Comparison of ENCODE assay signal across 11 cellular contexts in genomic region chr2:61210332-61210981, GRCh38. TPM values are rescaled to one million over a fixed set of nuclear protein-coding genes. Genes with fewer than 3 reads are reported as not detected.
DNase-seq lines count a peak whose midpoint lies in the region; ATAC-seq, FAIRE-seq and TF ChIP-seq lines count a peak whose summit lies in the region.
"Had no signal": no experiment of that assay in that cellular context is flagged by ENCODE, and none has a peak within 500 bp of the region (broad histone marks: within the 10 kb centered on the region; RNA-seq: fewer than 3 reads in every experiment).

No MANE protein-coding gene starts in this region.

- H2AFZ ChIP-seq in HepG2 (ENCODE audit: low read length) (no peak overlapping the region), neural progenitor cell (replicated peaks) (no peak overlapping the region)

- TF ChIP-seq EP300 in HepG2 (IDR thresholded peaks at IDR 0.05; ENCODE audit: low read depth in 2 of 2, low read length in 2 of 2) (no peak), HepG2 (CRISPR knock-in tag; IDR thresholded peaks at IDR 0.05; ENCODE audit: borderline replicate concordance) (no peak)

- no peaks in the 10 kb centered on the region for H3K4me1 Mint-ChIP-seq in neural progenitor cell
- H3K4me1 Mint-ChIP-seq: CD4-positive, alpha-beta memory T cell had no signal

- BruUV-seq in HepG2 (replicated peaks; lab: Mats Ljungman, UMichigan) = no TSS peak

- POLR2A ChIA-PET in AG04450 (lab: Yijun Ruan, JAX) = interaction anchor here (1.2 to 1.3 kb wide), 2 partner anchors 10 to 33 kb away, joined by 3 read pairs; no protein-coding TSS in a partner anchor
- POLR2A ChIA-PET in HepG2 (lab: Yijun Ruan, JAX) = interaction anchor here (1.5 kb wide), 1 partner anchor 33 kb away, joined by 7 read pairs; no protein-coding TSS in a partner anchor

- H3K27ac ChIP-seq in AG04450 (ENCODE audit: low read depth, low read length) (no peak overlapping the region), body of pancreas (no peak overlapping the region), HepG2 (ENCODE audit: extremely low read length, insufficient read depth, low read length) (no peak overlapping the region), neural progenitor cell (no peak overlapping the region)

- DNase-seq in AG04450 (ENCODE audit: low read depth, low spot score) = peak; percentile 23
- DNase-seq in HT1080 (ENCODE audit: low read depth) = peak; percentile 65
- no peak for DNase-seq in body of pancreas
- peak; percentile 34 for DNase-seq in HepG2 (ENCODE audit: low spot score)
- DNase-seq in stimulated activated CD4-positive, alpha-beta T cell treated with anti-CD3 and anti-CD28 coated beads, Interleukin-12 subunit alpha, Interleukin-12 subunit beta, amount 100 ng/mL, for 4 hours = no peak
- no peak for DNase-seq in neural progenitor cell (ENCODE audit: low spot score)
- DNase-seq in stimulated activated CD4-positive, alpha-beta T cell treated with anti-CD3 and anti-CD28 coated beads, Interleukin-4, amount 100 ng/mL, for 4 hours = no peak
- DNase-seq: CD4-positive, alpha-beta memory T cell; MG63 had no signal

- TF ChIP-seq POLR2A in body of pancreas (IDR thresholded peaks at IDR 0.05) (no peak), HepG2 (IDR thresholded peaks at IDR 0.05; ENCODE audit: insufficient read depth in 1 of 2, low read depth in 2 of 2, low read length in 2 of 2) (no peak)

- in situ Hi-C loops in HepG2 (cut with HindIII; ENCODE audit: extremely low pct_ligation_motif_present, low pct_unique_long_range_greater_than_20kb) = no loop called here

- no peaks in the 10 kb centered on the region for H3K79me2 ChIP-seq in HepG2 (ENCODE audit: insufficient read depth, low read length)
- no peaks in the 10 kb centered on the region for H3K79me2 ChIP-seq in neural progenitor cell (ENCODE audit: low read depth)

- H3K4me1 ChIP-seq in body of pancreas (peaks cover 9% of the 10 kb centered on the region), HepG2 (ENCODE audit: insufficient read depth, low read length) (no peaks in the 10 kb centered on the region), neural progenitor cell (peaks cover 10% of the 10 kb centered on the region)

- H3K36me3 ChIP-seq in body of pancreas (replicated peaks in 1 of 2; ENCODE audit: insufficient read depth in 1 of 2, low read depth in 2 of 2) (peaks cover 4 to 14% of the 10 kb centered on the region in 2 donors), HepG2 (replicated peaks in 1 of 2; ENCODE audit: control insufficient read depth in 1 of 2, insufficient read depth in 2 of 2, low read length in 2 of 2) (peaks cover 31 to 76% of the 10 kb centered on the region in 2 experiments), neural progenitor cell (peaks cover 18% of the 10 kb centered on the region)

- TF ChIP-seq CTCF in AG04450 (IDR thresholded peaks at IDR 0.05; ENCODE audit: low read depth, low read length) (no peak), body of pancreas (IDR thresholded peaks at IDR 0.05) (no peak), HepG2 (CRISPR knock-in tag; IDR thresholded peaks at IDR 0.05) (no peak), neural progenitor cell (IDR thresholded peaks at IDR 0.05) (no peak)

- WGBS in body of pancreas, 2 donors = 89 to 90% methylated on average over 5 of the region's 5 CpGs
- WGBS in HepG2 (ENCODE audit: low lambda C conversion rate) = 95% methylated on average over 5 of the region's 5 CpGs

- no peaks in the 10 kb centered on the region for H3K27me3 ChIP-seq in AG04450 (ENCODE audit: control insufficient read depth, insufficient read depth, low read length)
- H3K27me3 ChIP-seq in body of pancreas = no peaks in the 10 kb centered on the region
- no peaks in the 10 kb centered on the region for H3K27me3 ChIP-seq in HepG2 (ENCODE audit: control insufficient read depth in 1 of 2, insufficient read depth in 2 of 2, low read length in 2 of 2)
- no peaks in the 10 kb centered on the region for H3K27me3 ChIP-seq in neural progenitor cell
- H3K27me3 ChIP-seq: MG63 had no signal

- TF ChIP-seq RAD21 in HepG2 (CRISPR knock-in tag; IDR thresholded peaks at IDR 0.05) = no peak

- H3K27me3 Mint-ChIP-seq in neural progenitor cell (ENCODE audit: insufficient read depth, low read depth) = no peaks in the 10 kb centered on the region
- H3K27me3 Mint-ChIP-seq: CD4-positive, alpha-beta memory T cell had no signal

- no peak overlapping the region for H3K27ac Mint-ChIP-seq in neural progenitor cell

- H3K9ac ChIP-seq in HepG2 (ENCODE audit: insufficient read depth, low read depth, low read length) = no peak overlapping the region
- H3K9ac ChIP-seq in neural progenitor cell = no peak overlapping the region

- CTCF ChIA-PET in AG04450 (lab: Charles Lee) (interaction anchor here (0.6 kb wide), 1 partner anchor 67 kb away, joined by 6 read pairs; no protein-coding TSS in a partner anchor), HepG2 (lab: Yijun Ruan, JAX; ENCODE audit: low intra/inter-chr PET ratio, low total read pairs) (no interaction called here)

- no peaks in the 10 kb centered on the region for H3F3A ChIP-seq in neural progenitor cell (ENCODE audit: low read depth)

- no peaks in the 10 kb centered on the region for H4K20me1 ChIP-seq in HepG2 (ENCODE audit: insufficient read depth, low read length)
- no peaks in the 10 kb centered on the region for H4K20me1 ChIP-seq in neural progenitor cell (ENCODE audit: low read depth)

- ATAC-seq in body of pancreas = peak; percentile 75
- ATAC-seq in HepG2 = peak; percentile 54; the same call in 2 of the 3 replicates
- no peak for ATAC-seq in GM18519 (IDR thresholded peaks at IDR 0.05; ENCODE audit: low FRiP score, unreplicated experiment)

- H3K4me2 ChIP-seq in HepG2 (ENCODE audit: low read depth, low read length) (no peak overlapping the region), neural progenitor cell (no peak overlapping the region)

- intact Hi-C loops in body of pancreas (cut with DNase I) = no loop called here
- intact Hi-C loops in HepG2 (cut with micrococcal nuclease; ENCODE audit: unreplicated experiment) = no loop called here

- H3K9me3 ChIP-seq in AG04450 (ENCODE audit: control insufficient read depth, insufficient read depth, low read length) (no peaks in the 10 kb centered on the region), body of pancreas (no peaks in the 10 kb centered on the region), HepG2 (ENCODE audit: low read length) (no peaks in the 10 kb centered on the region), neural progenitor cell (ENCODE audit: low read depth) (no peaks in the 10 kb centered on the region)
- H3K9me3 ChIP-seq: MG63 had no signal

- H3K36me3 Mint-ChIP-seq in neural progenitor cell = peaks cover 11% of the 10 kb centered on the region

- no peak overlapping the region for H3K4me3 Mint-ChIP-seq in neural progenitor cell
- H3K4me3 Mint-ChIP-seq: CD4-positive, alpha-beta memory T cell had no signal

- H3K4me3 ChIP-seq in AG04450 (ENCODE audit: low read depth, low read length) = no peak overlapping the region
- no peak overlapping the region for H3K4me3 ChIP-seq in body of pancreas
- H3K4me3 ChIP-seq in HepG2 (replicated peaks in 1 of 3; ENCODE audit: insufficient read depth in 1 of 3, low read depth in 2 of 3, low read length in 3 of 3) = no peak overlapping the region
- H3K4me3 ChIP-seq in neural progenitor cell = no peak overlapping the region
- H3K4me3 ChIP-seq: MG63 had no signal

- no peak for FAIRE-seq in HepG2 (lab: Jason Lieb, UNC)
- FAIRE-seq: GM12892 had no signal

- no peaks in the 10 kb centered on the region for H3K9me3 Mint-ChIP-seq in neural progenitor cell

TF ChIP-seq in HepG2, 621 proteins besides CTCF, POLR2A, EP300 and RAD21 (continues in another document):
- TF ChIP-seq ZNF264 (CRISPR knock-in tag; IDR thresholded peaks at IDR 0.05) = no peak

RNA-seq across cellular contexts. Expression of gene C2orf74, which starts 48.5 kb away (rescaled TPM):
- polyA plus RNA-seq in AG04450 (2011; rRNA removed) (15.3 and 21.7 TPM in 2 replicates), HepG2 (2011; rRNA removed) (10.6 and 11.9 TPM in 2 replicates)
- polyA minus RNA-seq in AG04450 (2011; rRNA and poly(A)+ RNA removed) = 4.6 and 4.9 TPM in 2 replicates
- 29.8 and 30.5 TPM in 2 replicates for total RNA-seq in HT1080 (2014; rRNA removed; shearing (Covaris generic))
- polyA plus RNA-seq in HT1080 (2015; cell fraction: cytosol; rRNA removed) = 44.3 and 46.4 TPM in 2 replicates
- 16.9 and 17.2 TPM in 2 replicates for polyA plus RNA-seq in HT1080 (2015; cell fraction: nucleus; rRNA removed)
- total RNA-seq in body of pancreas (10 to 100 TPM in 1 of 2 donors, 1 to 10 TPM in 1; 3.9 to 25.7 TPM), HepG2 (2016; rRNA removed; fragmentation: Illumina TruSeq; extraction: Trizol) (13.8 and 21.6 TPM in 2 replicates), neural progenitor cell (ENCODE audit: low replicate concordance) (17.9 and 20.9 TPM in 2 replicates)
- total RNA-seq in HepG2 (2016; cell fraction: cytosol; rRNA removed; fragmentation: Illumina TruSeq; extraction: Trizol; ENCODE audit: low read depth) = 16.7 and 17.0 TPM in 2 replicates
- total RNA-seq in HepG2 (2016; cell fraction: insoluble cytoplasmic fraction; rRNA removed; fragmentation: Illumina TruSeq; extraction: Trizol) = 14.9 and 18.7 TPM in 2 replicates
- total RNA-seq in HepG2 (2016; cell fraction: membrane; rRNA removed; fragmentation: Illumina TruSeq; extraction: Trizol) = 14.2 and 19.0 TPM in 2 replicates
- total RNA-seq in HepG2 (2016; cell fraction: nucleus; rRNA removed; fragmentation: Illumina TruSeq; extraction: Trizol) = 7.0 and 8.1 TPM in 2 replicates
- 11.8 and 13.6 TPM in 2 replicates for polyA plus RNA-seq in HepG2 (2011; cell fraction: cytosol; rRNA removed)
- polyA plus RNA-seq in HepG2 (2011; cell fraction: nucleus; rRNA removed) = 4.7 and 6.8 TPM in 2 replicates
- 15.7 and 26.1 TPM in 2 replicates for polyA plus RNA-seq in HepG2 (2012)
- 8.9 TPM in 2 replicates for polyA plus RNA-seq in HepG2 (2016; cell fraction: cytosol; fragmentation: Illumina TruSeq; extraction: Trizol; ENCODE audit: low read depth)
- polyA plus RNA-seq in HepG2 (2016; cell fraction: insoluble cytoplasmic fraction; fragmentation: Illumina TruSeq; extraction: Trizol; ENCODE audit: low read depth) = 26.0 and 27.5 TPM in 2 replicates
- polyA plus RNA-seq in HepG2 (2016; cell fraction: membrane; fragmentation: Illumina TruSeq; extraction: Trizol; ENCODE audit: low read depth) = 15.9 and 17.5 TPM in 2 replicates
- polyA plus RNA-seq in HepG2 (2016; cell fraction: nucleus; fragmentation: Illumina TruSeq; extraction: Trizol; ENCODE audit: insufficient read depth, low read depth) = 16.4 and 18.0 TPM in 2 replicates
- 0.42 and 1.5 TPM in 2 replicates for polyA minus RNA-seq in HepG2 (2011; rRNA and poly(A)+ RNA removed; ENCODE audit: low replicate concordance)
- 5.3 TPM in 1 of 2 replicates, not detected in the other for polyA minus RNA-seq in HepG2 (2011; cell fraction: cytosol; rRNA and poly(A)+ RNA removed)
- polyA minus RNA-seq in HepG2 (2011; cell fraction: nucleus; rRNA and poly(A)+ RNA removed) = 4.5 and 8.8 TPM in 2 replicates

Comparison
In these comparisons a context has a peak if more than half of its experiments do, and no peak if none do; other contexts are left out.
1. DNase-seq: peak in AG04450 (single experiment), HT1080 (single experiment) and HepG2 (single experiment); none in body of pancreas (0 of 4), stimulated activated CD4-positive, alpha-beta T cell treated with anti-CD3 and anti-CD28 coated beads, Interleukin-12 subunit alpha, Interleukin-12 subunit beta, amount 100 ng/mL, for 4 hours (single experiment), neural progenitor cell (single experiment) and stimulated activated CD4-positive, alpha-beta T cell treated with anti-CD3 and anti-CD28 coated beads, Interleukin-4, amount 100 ng/mL, for 4 hours (0 of 2).